In the genomic region with DNA sequence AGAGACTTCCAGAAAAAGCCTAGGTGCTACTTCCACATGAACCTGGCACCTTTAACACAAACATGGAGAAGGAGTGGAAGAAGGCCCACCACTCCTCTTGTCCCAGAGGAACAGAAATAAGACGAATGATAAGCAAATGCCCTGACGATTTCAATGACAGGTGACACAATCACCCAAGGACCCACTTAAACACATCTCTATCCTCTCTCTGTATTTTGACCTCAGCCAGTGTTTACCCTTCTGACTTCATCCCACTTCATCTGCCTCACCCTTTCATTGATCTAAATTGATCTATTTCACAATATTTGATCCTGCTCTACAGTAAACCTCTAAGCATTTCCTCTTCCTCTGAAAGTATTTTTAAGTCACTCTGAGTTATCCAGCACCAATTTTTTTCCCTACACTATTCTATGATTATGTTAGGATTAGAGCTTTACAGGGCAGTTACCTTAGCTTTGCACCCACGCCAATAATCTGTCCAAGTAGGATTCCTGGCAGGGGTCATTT, we compare ENCODE assay signal across 1 cellular context.
A peak's percentile ranks its signal among the peaks of the same experiment; 100 is the strongest.
TF ChIP-seq lines count a peak whose summit lies in the region.

No MANE protein-coding gene starts in this region.

TF ChIP-seq in HepG2, 621 proteins besides CTCF, POLR2A, EP300 and RAD21 (continued from another document and continues in another):
- TF ChIP-seq ZNF574 (CRISPR knock-in tag; IDR thresholded peaks at IDR 0.05) (0 out of 2 replicates have a peak, but pooled peaks have one; percentile 26), FOXA3 (CRISPR knock-in tag; IDR thresholded peaks at IDR 0.05) (peak; percentile 99), ZNF30 (CRISPR knock-in tag; IDR thresholded peaks at IDR 0.05) (no peak), KMT2A (CRISPR knock-in tag; IDR thresholded peaks at IDR 0.05) (peak; percentile 35; the same call in 1 of the 2 replicates), NFKBIZ (CRISPR knock-in tag; IDR thresholded peaks at IDR 0.05) (peak; percentile 85; the same call in 1 of the 2 replicates), TOE1 (CRISPR knock-in tag; IDR thresholded peaks at IDR 0.05) (no peak; the same call in 1 of the 2 replicates), CC2D1A (CRISPR knock-in tag; IDR thresholded peaks at IDR 0.05) (no peak), ZSCAN22 (CRISPR knock-in tag; IDR thresholded peaks at IDR 0.05) (no peak), ZNF687 (CRISPR knock-in tag; IDR thresholded peaks at IDR 0.05) (no peak), DPF2 (CRISPR knock-in tag; IDR thresholded peaks at IDR 0.05; ENCODE audit: borderline replicate concordance, low read depth) (peak; percentile 98), SRSF9 (IDR thresholded peaks at IDR 0.05; ENCODE audit: borderline replicate concordance, insufficient read depth, low read depth, low read length, poor library complexity, severe bottlenecking) (no peak), NRL (CRISPR knock-in tag; IDR thresholded peaks at IDR 0.05; ENCODE audit: borderline replicate concordance) (no peak), GATAD2A (CRISPR knock-in tag; IDR thresholded peaks at IDR 0.05) (peak; percentile 99), ZHX2 (IDR thresholded peaks at IDR 0.05; ENCODE audit: low read depth) (no peak), ZHX2 (CRISPR knock-in tag; IDR thresholded peaks at IDR 0.05; ENCODE audit: borderline replicate concordance) (no peak), ZNF264 (CRISPR knock-in tag; IDR thresholded peaks at IDR 0.05) (peak; percentile 46; the same call in 1 of the 2 replicates), ZNF34 (CRISPR knock-in tag; IDR thresholded peaks at IDR 0.05; ENCODE audit: borderline replicate concordance) (no peak), SSRP1 (CRISPR knock-in tag; IDR thresholded peaks at IDR 0.05) (no peak), ZBTB44 (CRISPR knock-in tag; IDR thresholded peaks at IDR 0.05) (no peak), ARID2 (CRISPR knock-in tag; IDR thresholded peaks at IDR 0.05; ENCODE audit: borderline replicate concordance) (no peak), BORCS8-MEF2B (CRISPR knock-in tag; IDR thresholded peaks at IDR 0.05) (no peak), ZNF737 (CRISPR knock-in tag; IDR thresholded peaks at IDR 0.05; ENCODE audit: borderline replicate concordance) (no peak), IRX3 (CRISPR knock-in tag; IDR thresholded peaks at IDR 0.05; ENCODE audit: borderline replicate concordance, low read depth) (no peak)
- TF ChIP-seq, protein P1, sequence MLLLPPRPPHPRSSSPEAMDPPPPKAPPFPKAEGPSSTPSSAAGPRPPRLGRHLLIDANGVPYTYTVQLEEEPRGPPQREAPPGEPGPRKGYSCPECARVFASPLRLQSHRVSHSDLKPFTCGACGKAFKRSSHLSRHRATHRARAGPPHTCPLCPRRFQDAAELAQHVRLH (CRISPR knock-in tag; IDR thresholded peaks at IDR 0.05; ENCODE audit: borderline replicate concordance, low read depth) = no peak
- TF ChIP-seq, protein P2, sequence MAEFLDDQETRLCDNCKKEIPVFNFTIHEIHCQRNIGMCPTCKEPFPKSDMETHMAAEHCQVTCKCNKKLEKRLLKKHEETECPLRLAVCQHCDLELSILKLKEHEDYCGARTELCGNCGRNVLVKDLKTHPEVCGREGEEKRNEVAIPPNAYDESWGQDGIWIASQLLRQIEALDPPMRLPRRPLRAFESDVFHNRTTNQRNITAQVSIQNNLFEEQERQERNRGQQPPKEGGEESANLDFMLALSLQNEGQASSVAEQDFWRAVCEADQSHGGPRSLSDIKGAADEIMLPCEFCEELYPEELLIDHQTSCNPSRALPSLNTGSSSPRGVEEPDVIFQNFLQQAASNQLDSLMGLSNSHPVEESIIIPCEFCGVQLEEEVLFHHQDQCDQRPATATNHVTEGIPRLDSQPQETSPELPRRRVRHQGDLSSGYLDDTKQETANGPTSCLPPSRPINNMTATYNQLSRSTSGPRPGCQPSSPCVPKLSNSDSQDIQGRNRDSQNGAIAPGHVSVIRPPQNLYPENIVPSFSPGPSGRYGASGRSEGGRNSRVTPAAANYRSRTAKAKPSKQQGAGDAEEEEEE (CRISPR knock-in tag; IDR thresholded peaks at IDR 0.05; ENCODE audit: borderline replicate concordance) = no peak
- TF ChIP-seq, protein P3, sequence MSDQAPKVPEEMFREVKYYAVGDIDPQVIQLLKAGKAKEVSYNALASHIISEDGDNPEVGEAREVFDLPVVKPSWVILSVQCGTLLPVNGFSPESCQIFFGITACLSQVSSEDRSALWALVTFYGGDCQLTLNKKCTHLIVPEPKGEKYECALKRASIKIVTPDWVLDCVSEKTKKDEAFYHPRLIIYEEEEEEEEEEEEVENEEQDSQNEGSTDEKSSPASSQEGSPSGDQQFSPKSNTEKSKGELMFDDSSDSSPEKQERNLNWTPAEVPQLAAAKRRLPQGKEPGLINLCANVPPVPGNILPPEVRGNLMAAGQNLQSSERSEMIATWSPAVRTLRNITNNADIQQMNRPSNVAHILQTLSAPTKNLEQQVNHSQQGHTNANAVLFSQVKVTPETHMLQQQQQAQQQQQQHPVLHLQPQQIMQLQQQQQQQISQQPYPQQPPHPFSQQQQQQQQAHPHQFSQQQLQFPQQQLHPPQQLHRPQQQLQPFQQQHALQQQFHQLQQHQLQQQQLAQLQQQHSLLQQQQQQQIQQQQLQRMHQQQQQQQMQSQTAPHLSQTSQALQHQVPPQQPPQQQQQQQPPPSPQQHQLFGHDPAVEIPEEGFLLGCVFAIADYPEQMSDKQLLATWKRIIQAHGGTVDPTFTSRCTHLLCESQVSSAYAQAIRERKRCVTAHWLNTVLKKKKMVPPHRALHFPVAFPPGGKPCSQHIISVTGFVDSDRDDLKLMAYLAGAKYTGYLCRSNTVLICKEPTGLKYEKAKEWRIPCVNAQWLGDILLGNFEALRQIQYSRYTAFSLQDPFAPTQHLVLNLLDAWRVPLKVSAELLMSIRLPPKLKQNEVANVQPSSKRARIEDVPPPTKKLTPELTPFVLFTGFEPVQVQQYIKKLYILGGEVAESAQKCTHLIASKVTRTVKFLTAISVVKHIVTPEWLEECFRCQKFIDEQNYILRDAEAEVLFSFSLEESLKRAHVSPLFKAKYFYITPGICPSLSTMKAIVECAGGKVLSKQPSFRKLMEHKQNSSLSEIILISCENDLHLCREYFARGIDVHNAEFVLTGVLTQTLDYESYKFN (CRISPR knock-in tag; conservative IDR thresholded peaks at IDR 0.05) = peak; percentile 97
- TF ChIP-seq, protein P4, sequence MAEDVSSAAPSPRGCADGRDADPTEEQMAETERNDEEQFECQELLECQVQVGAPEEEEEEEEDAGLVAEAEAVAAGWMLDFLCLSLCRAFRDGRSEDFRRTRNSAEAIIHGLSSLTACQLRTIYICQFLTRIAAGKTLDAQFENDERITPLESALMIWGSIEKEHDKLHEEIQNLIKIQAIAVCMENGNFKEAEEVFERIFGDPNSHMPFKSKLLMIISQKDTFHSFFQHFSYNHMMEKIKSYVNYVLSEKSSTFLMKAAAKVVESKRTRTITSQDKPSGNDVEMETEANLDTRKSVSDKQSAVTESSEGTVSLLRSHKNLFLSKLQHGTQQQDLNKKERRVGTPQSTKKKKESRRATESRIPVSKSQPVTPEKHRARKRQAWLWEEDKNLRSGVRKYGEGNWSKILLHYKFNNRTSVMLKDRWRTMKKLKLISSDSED (CRISPR knock-in tag; IDR thresholded peaks at IDR 0.05) = no peak
- TF ChIP-seq, protein P5, sequence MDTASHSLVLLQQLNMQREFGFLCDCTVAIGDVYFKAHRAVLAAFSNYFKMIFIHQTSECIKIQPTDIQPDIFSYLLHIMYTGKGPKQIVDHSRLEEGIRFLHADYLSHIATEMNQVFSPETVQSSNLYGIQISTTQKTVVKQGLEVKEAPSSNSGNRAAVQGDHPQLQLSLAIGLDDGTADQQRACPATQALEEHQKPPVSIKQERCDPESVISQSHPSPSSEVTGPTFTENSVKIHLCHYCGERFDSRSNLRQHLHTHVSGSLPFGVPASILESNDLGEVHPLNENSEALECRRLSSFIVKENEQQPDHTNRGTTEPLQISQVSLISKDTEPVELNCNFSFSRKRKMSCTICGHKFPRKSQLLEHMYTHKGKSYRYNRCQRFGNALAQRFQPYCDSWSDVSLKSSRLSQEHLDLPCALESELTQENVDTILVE (CRISPR knock-in tag; IDR thresholded peaks at IDR 0.05) = peak; percentile 79
